In the genomic region with DNA sequence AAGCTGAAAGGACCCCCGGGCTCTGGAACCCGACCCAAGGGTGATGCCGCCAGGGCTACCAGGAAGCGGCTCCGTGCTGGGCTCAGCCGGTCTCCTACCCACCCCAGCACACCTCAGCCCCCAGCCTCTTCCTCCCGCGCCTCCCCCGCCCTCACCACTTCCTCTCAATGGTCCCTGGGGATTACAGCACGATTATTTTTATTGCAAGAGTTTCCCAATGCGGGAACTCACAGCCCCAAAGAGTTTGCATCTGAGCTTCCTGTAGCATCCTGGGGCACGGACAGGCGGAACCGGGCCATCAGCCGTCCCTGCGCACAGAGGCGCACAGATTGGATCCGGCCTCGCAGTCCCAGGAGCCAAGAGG, we compare ENCODE assay signal across 9 cellular contexts. TPM values are rescaled to one million over a fixed set of nuclear protein-coding genes. Genes with fewer than 3 reads are reported as not detected.
A peak's percentile ranks its signal among the peaks of the same experiment; 100 is the strongest.
DNase-seq lines count a peak whose midpoint lies in the region; ATAC-seq, FAIRE-seq and TF ChIP-seq lines count a peak whose summit lies in the region.
"Had no signal": no experiment of that assay in that cellular context is flagged by ENCODE, and none has a peak within 500 bp of the region (broad histone marks: within the 10 kb centered on the region; RNA-seq: fewer than 3 reads in every experiment).

No MANE protein-coding gene starts in this region.

- no peaks in the 10 kb centered on the region for H3K79me2 ChIP-seq in GM23338 (replicated peaks; ENCODE audit: insufficient read depth)

- H3K27ac ChIP-seq in BLaER1: peak overlapping the region; percentile 82
- H3K27ac ChIP-seq in GM23338 (ENCODE audit: low read depth): no peak overlapping the region
- H3K27ac ChIP-seq in kidney (ENCODE audit: low read depth in 2 of 2, low read length in 2 of 2): no peak overlapping the region

- H3K9me3 Mint-ChIP-seq in GM23338: no peaks in the 10 kb centered on the region
- H3K9me3 Mint-ChIP-seq in activated CD8-positive, alpha-beta T cell treated with anti-CD3 and anti-CD28 coated beads for 36 hours: no peaks in the 10 kb centered on the region

- no peak for FAIRE-seq in kidney (lab: Jason Lieb, UNC)

- peak overlapping the region; percentile 65 for H3K4me3 ChIP-seq in BLaER1
- H3K4me3 ChIP-seq in GM23338: peak overlapping the region; percentile 61
- H3K4me3 ChIP-seq in kidney (ENCODE audit: low read length in 2 of 2): peak overlapping the region in 1 of 2 donors; percentile 35

- H3K9me2 ChIP-seq in GM23338 (ENCODE audit: insufficient read depth): no peaks in the 10 kb centered on the region

- H2AFZ ChIP-seq in GM23338: peak overlapping the region; percentile 92

- H3K27me3 Mint-ChIP-seq in GM23338 (ENCODE audit: insufficient read depth, low read depth, poor library complexity): peaks cover 79% of the 10 kb centered on the region
- no peaks in the 10 kb centered on the region for H3K27me3 Mint-ChIP-seq in activated CD8-positive, alpha-beta T cell treated with anti-CD3 and anti-CD28 coated beads for 36 hours

- TF ChIP-seq CTCF in GM23338 (conservative IDR thresholded peaks at IDR 0.05; ENCODE audit: low read depth in 2 of 2) (no peak), kidney (IDR thresholded peaks at IDR 0.05; ENCODE audit: borderline replicate concordance, extremely low read depth, insufficient read depth) (no peak)
- TF ChIP-seq CTCF in activated CD8-positive, alpha-beta T cell treated with anti-CD3 and anti-CD28 coated beads for 36 hours (IDR thresholded peaks at IDR 0.05): no peak

- H3K4me3 Mint-ChIP-seq in GM23338: peak overlapping the region; percentile 70
- peak overlapping the region; percentile 78 for H3K4me3 Mint-ChIP-seq in activated CD8-positive, alpha-beta T cell treated with anti-CD3 and anti-CD28 coated beads for 36 hours

- H3K27ac Mint-ChIP-seq in GM23338: no peak overlapping the region
- peak overlapping the region; percentile 84 for H3K27ac Mint-ChIP-seq in activated CD8-positive, alpha-beta T cell treated with anti-CD3 and anti-CD28 coated beads for 36 hours

- intact Hi-C loops in activated CD8-positive, alpha-beta T cell treated with anti-CD3 and anti-CD28 coated beads for 36 hours (cut with micrococcal nuclease): no loop called here
- intact Hi-C loops in kidney (cut with DNase I): no loop called here

- POLR2A ChIA-PET in activated CD8-positive, alpha-beta T cell treated with anti-CD3 and anti-CD28 coated beads for 36 hours (lab: Charles Lee): interaction anchor here (0.9 to 6.1 kb wide), 5 partner anchors 11 to 56 kb away, joined by 3 to 55 read pairs (median 4); partner anchors contain the start of gene ITGB2

- H4K20me1 ChIP-seq in BLaER1: peaks cover 26% of the 10 kb centered on the region
- no peaks in the 10 kb centered on the region for H4K20me1 ChIP-seq in GM23338 (replicated peaks; ENCODE audit: insufficient read depth)

- DNase-seq in GM23338 (ENCODE audit: low spot score) (peak; percentile 57), kidney (peak; percentile 88), NCI-H2029 (lab: John Stamatoyannopoulos, UW) (no peak)
- DNase-seq in activated CD8-positive, alpha-beta T cell treated with anti-CD3 and anti-CD28 coated beads for 36 hours: peak; percentile 45
- DNase-seq in activated CD4-positive, CD25-positive, alpha-beta regulatory T cell (lab: John Stamatoyannopoulos, UW): no peak

- CTCF ChIA-PET in activated CD8-positive, alpha-beta T cell treated with anti-CD3 and anti-CD28 coated beads for 36 hours (lab: Charles Lee): interaction anchor here (1.0 to 8.1 kb wide), 5 partner anchors 11 to 205 kb away, joined by 3 to 83 read pairs (median 7); partner anchors contain the start of gene ITGB2

- H3K9me3 ChIP-seq in BLaER1 (no peaks in the 10 kb centered on the region), kidney (ENCODE audit: control insufficient read depth in 1 of 2, low read length in 2 of 2) (no peaks in the 10 kb centered on the region)

- H3K9ac ChIP-seq in BLaER1 (peak overlapping the region; percentile 73), kidney (ENCODE audit: low read length in 2 of 2) (no peak overlapping the region)

- H3K4me2 ChIP-seq in BLaER1: peak overlapping the region; percentile 100
- peak overlapping the region; percentile 90 for H3K4me2 ChIP-seq in GM23338

- H3K27me3 ChIP-seq in BLaER1 (peaks cover 33% of the 10 kb centered on the region), GM23338 (ENCODE audit: insufficient read depth) (peaks cover 85% of the 10 kb centered on the region)

- no peaks in the 10 kb centered on the region for H3K36me3 Mint-ChIP-seq in GM23338 (ENCODE audit: low read depth)
- peaks cover 2% of the 10 kb centered on the region for H3K36me3 Mint-ChIP-seq in activated CD8-positive, alpha-beta T cell treated with anti-CD3 and anti-CD28 coated beads for 36 hours (ENCODE audit: low read depth)

- peaks cover 100% of the 10 kb centered on the region for H3K4me1 ChIP-seq in BLaER1
- H3K4me1 ChIP-seq in GM23338 (ENCODE audit: insufficient read depth): peaks cover 32% of the 10 kb centered on the region
- peaks cover 0 to 13% of the 10 kb centered on the region in 2 donors for H3K4me1 ChIP-seq in kidney (ENCODE audit: control insufficient read depth in 1 of 2, insufficient read depth in 1 of 2, low read depth in 1 of 2, low read length in 2 of 2)

- no peaks in the 10 kb centered on the region for H3K36me3 ChIP-seq in BLaER1
- H3K36me3 ChIP-seq in GM23338 (ENCODE audit: insufficient read depth): no peaks in the 10 kb centered on the region
- H3K36me3 ChIP-seq in kidney (ENCODE audit: control insufficient read depth in 1 of 2, insufficient read depth in 2 of 2, low read length in 2 of 2): no peaks in the 10 kb centered on the region

- H3F3A ChIP-seq in GM23338 (replicated peaks; ENCODE audit: low read depth): no peaks in the 10 kb centered on the region; the same call in 1 of the 2 replicates

- ATAC-seq in GM23338 (peak; percentile 10), GM21825 (IDR thresholded peaks at IDR 0.05; ENCODE audit: unreplicated experiment) (no peak), GM19467 (IDR thresholded peaks at IDR 0.05; ENCODE audit: unreplicated experiment) (no peak)
- ATAC-seq in activated CD8-positive, alpha-beta T cell treated with anti-CD3 and anti-CD28 coated beads for 36 hours: no peak
- ATAC-seq: HCT116 had no signal

- peaks cover 45% of the 10 kb centered on the region for H3K4me1 Mint-ChIP-seq in GM23338
- peaks cover 48% of the 10 kb centered on the region for H3K4me1 Mint-ChIP-seq in activated CD8-positive, alpha-beta T cell treated with anti-CD3 and anti-CD28 coated beads for 36 hours (ENCODE audit: low read depth)

TF ChIP-seq in GM23338, 12 proteins besides CTCF, POLR2A, EP300 and RAD21 (continues in another document):
- TF ChIP-seq ZNF114 (CRISPR knock-in tag; IDR thresholded peaks at IDR 0.05) (no peak), EZH2phosphoT487 (IDR thresholded peaks at IDR 0.05; ENCODE audit: unreplicated experiment) (no peak), CREB1 (CRISPR knock-in tag; IDR thresholded peaks at IDR 0.05; ENCODE audit: low read depth) (no peak)

RNA-seq across cellular contexts. Expression of gene SLX9, which starts 8.7 kb away (rescaled TPM):
- 36.3 and 41.5 TPM in 2 replicates for total RNA-seq in GM23338 (2014; rRNA removed; shearing (Covaris generic))
- polyA plus RNA-seq in GM23338 (2016; fragmentation: Nextera tagmentation; extraction: Ambion mirVana) (46.9 and 48.0 TPM in 2 replicates), kidney (ENCODE audit: insufficient read depth, low read depth, low replicate concordance) (35.1 TPM)
- 10 to 100 TPM; 76.0 to 76.5 TPM for total RNA-seq in activated CD8-positive, alpha-beta T cell treated with anti-CD3 and anti-CD28 coated beads for 36 hours
- 27.1 TPM for total RNA-seq in kidney

RNA-seq across cellular contexts. Expression of gene ITGB2, which starts 10.4 kb away (rescaled TPM):
- 0.63 TPM in 1 of 2 replicates, not detected in the other for total RNA-seq in GM23338 (2014; rRNA removed; shearing (Covaris generic))
- polyA plus RNA-seq in GM23338 (2016; fragmentation: Nextera tagmentation; extraction: Ambion mirVana) (0.40 and 0.44 TPM in 2 replicates), kidney (ENCODE audit: insufficient read depth, low read depth, low replicate concordance) (9.5 TPM)
- total RNA-seq in activated CD8-positive, alpha-beta T cell treated with anti-CD3 and anti-CD28 coated beads for 36 hours: 100 to 1,000 TPM; 340 to 343 TPM
- total RNA-seq in kidney: 111 TPM

RNA-seq across cellular contexts. Expression of gene PTTG1IP, which starts 57.6 kb away (rescaled TPM):
- total RNA-seq in GM23338 (2014; rRNA removed; shearing (Covaris generic)): 168 and 172 TPM in 2 replicates
- polyA plus RNA-seq in GM23338 (2016; fragmentation: Nextera tagmentation; extraction: Ambion mirVana) (96.0 and 99.9 TPM in 2 replicates), kidney (ENCODE audit: insufficient read depth, low read depth, low replicate concordance) (187 TPM)
- total RNA-seq in activated CD8-positive, alpha-beta T cell treated with anti-CD3 and anti-CD28 coated beads for 36 hours: 10 to 100 TPM; 60.7 to 61.8 TPM
- total RNA-seq in kidney: 378 TPM

Comparison
In these comparisons a context has a peak if more than half of its experiments do, and no peak if none do; other contexts are left out.
1. DNase-seq: peak in GM23338 (single experiment), activated CD8-positive, alpha-beta T cell treated with anti-CD3 and anti-CD28 coated beads for 36 hours (single experiment) and kidney (single experiment); none in NCI-H2029 (single experiment) and activated CD4-positive, CD25-positive, alpha-beta regulatory T cell (0 of 4).
2. RNA of gene ITGB2, which starts 10.4 kb away (total RNA-seq): 340 to 343 TPM in activated CD8-positive, alpha-beta T cell treated with anti-CD3 and anti-CD28 coated beads for 36 hours and 111 TPM in kidney (single experiment); 0.63 TPM in GM23338; every median in the first group is over 10 times any median in the second.